Comparison of ENCODE assay signal across 8 cellular contexts in genomic region chrX:23952984-23953907, GRCh38. TPM values are rescaled to one million over a fixed set of nuclear protein-coding genes. Genes with fewer than 3 reads are reported as not detected.
DNase-seq lines count a peak whose midpoint lies in the region; ATAC-seq and TF ChIP-seq lines count a peak whose summit lies in the region.

No MANE protein-coding gene starts in this region.

- H3K27me3 ChIP-seq in foreskin keratinocyte: no peaks in the 10 kb centered on the region

- no peak for TF ChIP-seq CTCF in mucosa of descending colon (IDR thresholded peaks at IDR 0.05)
- TF ChIP-seq CTCF in foreskin keratinocyte (conservative IDR thresholded peaks at IDR 0.05): no peak

- peak; percentile 34 for DNase-seq in NCI-H345 treated with DMSO at 0.1 percent for 48 hours (lab: John Stamatoyannopoulos, UW; ENCODE audit: unreplicated experiment)
- DNase-seq in activated T-helper 1 cell treated with Interleukin-2 at 50 U/mL for 16 hours (ENCODE audit: low read depth): peak; percentile 9
- DNase-seq in mucosa of descending colon: peak in 1 of 3 donors; percentile 24
- no peak for DNase-seq in foreskin keratinocyte
- DNase-seq in middle frontal gyrus (ENCODE audit: extremely low spot score, low spot score): no peak
- DNase-seq in DMS153 treated with DMSO at 0.1 percent for 48 hours (lab: John Stamatoyannopoulos, UW; ENCODE audit: unreplicated experiment): no peak

- ATAC-seq in HG02885 (IDR thresholded peaks at IDR 0.05; ENCODE audit: poor library complexity, unreplicated experiment) (peak; percentile 96), mucosa of descending colon (peak; percentile 82), foreskin keratinocyte (no peak)

- no peaks in the 10 kb centered on the region for H3K36me3 ChIP-seq in mucosa of descending colon (ENCODE audit: low read depth)

- H3K4me1 ChIP-seq in mucosa of descending colon (ENCODE audit: low read depth) (no peaks in the 10 kb centered on the region), foreskin keratinocyte (no peaks in the 10 kb centered on the region)

- H3K27ac ChIP-seq in foreskin keratinocyte: no peak overlapping the region

- no peak overlapping the region for H3K4me3 ChIP-seq in mucosa of descending colon

- TF ChIP-seq POLR2A in GM18951 (IDR thresholded peaks at IDR 0.05; ENCODE audit: extremely low read depth, insufficient read depth, insufficient read length): peak; percentile 34

- intact Hi-C loops in mucosa of descending colon (cut with DNase I, micrococcal nuclease): no loop called here

- in situ Hi-C loops in GM18951 (cut with MboI; ENCODE audit: low sequenced_read_pairs, unreplicated experiment): no loop called here

- H3K9me3 ChIP-seq in mucosa of descending colon: no peaks in the 10 kb centered on the region

RNA-seq across cellular contexts. Expression of gene CXorf58, which starts 45.4 kb away (rescaled TPM):
- total RNA-seq in mucosa of descending colon: not detected
- total RNA-seq in foreskin keratinocyte: 0.11 TPM in 1 of 2 replicates, not detected in the other
- 0.04 TPM in 1 of 2 replicates, not detected in the other for polyA plus RNA-seq in foreskin keratinocyte

RNA-seq across cellular contexts. Expression of gene APOO, which starts 45.5 kb away (rescaled TPM):
- total RNA-seq in mucosa of descending colon (10 to 100 TPM; 19.2 to 38.7 (median 36.6) TPM), foreskin keratinocyte (32.7 and 40.9 TPM in 2 replicates)
- 29.3 and 35.4 TPM in 2 replicates for polyA plus RNA-seq in foreskin keratinocyte

Comparison
In these comparisons a context has a peak if more than half of its experiments do, and no peak if none do; other contexts are left out.
1. DNase-seq: peak in NCI-H345 treated with DMSO at 0.1 percent for 48 hours (single experiment) and activated T-helper 1 cell treated with Interleukin-2 at 50 U/mL for 16 hours (single experiment); none in foreskin keratinocyte (0 of 2), middle frontal gyrus (single experiment) and DMS153 treated with DMSO at 0.1 percent for 48 hours (single experiment).